ENCODE assay signal across 19 cellular contexts in genomic region chr3:138620431-138620830, GRCh38. TPM values are rescaled to one million over a fixed set of nuclear protein-coding genes. Genes with fewer than 3 reads are reported as not detected.
A peak's percentile ranks its signal among the peaks of the same experiment; 100 is the strongest.
DNase-seq lines count a peak whose midpoint lies in the region; ATAC-seq, FAIRE-seq and TF ChIP-seq lines count a peak whose summit lies in the region.
"Had no signal": no experiment of that assay in that cellular context is flagged by ENCODE, and none has a peak within 500 bp of the region (broad histone marks: within the 10 kb centered on the region; RNA-seq: fewer than 3 reads in every experiment).

No MANE protein-coding gene starts in this region.

- TF ChIP-seq POLR2A in breast epithelium (IDR thresholded peaks at IDR 0.05) (no peak), K562 (conservative IDR thresholded peaks at IDR 0.05) (no peak)

- no peak for FAIRE-seq in K562 (lab: Jason Lieb, UNC)
- FAIRE-seq: A549, HTR-8/SVneo had no signal

- TF ChIP-seq CTCF in MCF 10A (IDR thresholded peaks at IDR 0.05; ENCODE audit: unreplicated experiment) (no peak), breast epithelium (IDR thresholded peaks at IDR 0.05) (no peak), K562 (IDR thresholded peaks at IDR 0.05 in 2 of 3, conservative IDR thresholded peaks at IDR 0.05 in 1 of 3; ENCODE audit: insufficient read depth in 2 of 3, low read depth in 1 of 3, low read length in 3 of 3) (no peak), ascending aorta (IDR thresholded peaks at IDR 0.05) (no peak), GM23338 (conservative IDR thresholded peaks at IDR 0.05; ENCODE audit: low read depth in 2 of 2) (no peak)

- BruUV-seq in MCF 10A (replicated peaks; lab: Mats Ljungman, UMichigan) (no TSS peak), K562 (replicated peaks; lab: Mats Ljungman, UMichigan) (no TSS peak)

- no peaks in the 10 kb centered on the region for H3K4me1 ChIP-seq in breast epithelium
- no peaks in the 10 kb centered on the region for H3K4me1 ChIP-seq in K562 (replicated peaks in 1 of 2; ENCODE audit: control insufficient read depth in 2 of 2, insufficient read depth in 2 of 2, low read length in 2 of 2)
- H3K4me1 ChIP-seq in ascending aorta, result no peaks in the 10 kb centered on the region
- no peaks in the 10 kb centered on the region for H3K4me1 ChIP-seq in GM23338 (ENCODE audit: insufficient read depth)
- H3K4me1 ChIP-seq: Caco-2, HAP-1 had no signal

- DNase-seq in MCF 10A (ENCODE audit: unreplicated experiment), result peak; percentile 24
- no peak for DNase-seq in breast epithelium (ENCODE audit: low spot score in 2 of 2)
- no peak for DNase-seq in K562 (ENCODE audit: extremely low read depth in 1 of 4, low spot score in 3 of 4)
- peak; percentile 26 for DNase-seq in iris pigment epithelial cell (ENCODE audit: low read depth)
- DNase-seq in ascending aorta (ENCODE audit: low spot score in 2 of 2), result no peak
- DNase-seq in GM23338 (ENCODE audit: low spot score), result no peak
- DNase-seq: AML-193; Caco-2; CD4-positive, alpha-beta T cell; DMS153; DMS79; GF-D8; IMR-90 had no signal

- H4K20me1 ChIP-seq in K562 (replicated peaks; ENCODE audit: control insufficient read depth, insufficient read depth, low read length) (no peaks in the 10 kb centered on the region), GM23338 (replicated peaks; ENCODE audit: insufficient read depth) (no peaks in the 10 kb centered on the region; the same call in 1 of the 2 replicates)

- TF ChIP-seq RAD21 in K562 (CRISPR knock-in tag; conservative IDR thresholded peaks at IDR 0.05 in 1 of 2, IDR thresholded peaks at IDR 0.05 in 1 of 2), result no peak

- H3K4me3 Mint-ChIP-seq in MCF 10A (ENCODE audit: unreplicated experiment) (no peak overlapping the region), GM23338 (no peak overlapping the region)
- H3K4me3 Mint-ChIP-seq: CD4-positive, alpha-beta T cell had no signal

- peak; percentile 43; the same call in 2 of the 3 replicates for ATAC-seq in K562
- no peak for ATAC-seq in HG03342 (IDR thresholded peaks at IDR 0.05; ENCODE audit: unreplicated experiment)
- no peak for ATAC-seq in GM23338
- ATAC-seq: A549 had no signal

- H3K4me1 Mint-ChIP-seq in MCF 10A (ENCODE audit: insufficient read depth, unreplicated experiment) (no peaks in the 10 kb centered on the region), GM23338 (no peaks in the 10 kb centered on the region)

- POLR2A ChIA-PET in MCF 10A (lab: Yijun Ruan, JAX) (interaction anchor here (0.6 to 0.7 kb wide), 2 partner anchors 146 to 239 kb away, joined by 3 read pairs; no protein-coding TSS in a partner anchor), K562 (lab: Yijun Ruan, JAX) (no interaction called here)

- H3K27me3 ChIP-seq in breast epithelium (no peaks in the 10 kb centered on the region), K562 (ENCODE audit: control insufficient read depth in 2 of 2, insufficient read depth in 2 of 2, low read length in 2 of 2) (no peaks in the 10 kb centered on the region), ascending aorta (no peaks in the 10 kb centered on the region), GM23338 (ENCODE audit: insufficient read depth) (no peaks in the 10 kb centered on the region)

- H2AFZ ChIP-seq in K562 (ENCODE audit: low read depth, low read length) (no peak overlapping the region), GM23338 (no peak overlapping the region)

- H3K4me2 ChIP-seq in K562 (ENCODE audit: insufficient read depth, low read length) (no peak overlapping the region), GM23338 (no peak overlapping the region)
- H3K4me2 ChIP-seq: A549 had no signal

- H3F3A ChIP-seq in GM23338 (replicated peaks; ENCODE audit: low read depth), result no peaks in the 10 kb centered on the region

- CTCF ChIA-PET in MCF 10A (lab: Yijun Ruan, JAX) (interaction anchor here (0.6 kb wide), 1 partner anchor 62 kb away, joined by 3 read pairs; no protein-coding TSS in a partner anchor), K562 (lab: Yijun Ruan, JAX; ENCODE audit: low intra/inter-chr PET ratio) (no interaction called here)

- H3K9me3 ChIP-seq in breast epithelium (no peaks in the 10 kb centered on the region), K562 (replicated peaks; ENCODE audit: control insufficient read depth, insufficient read depth, low read depth, low read length) (no peaks in the 10 kb centered on the region), ascending aorta (no peaks in the 10 kb centered on the region)
- H3K9me3 ChIP-seq: A549, Caco-2, HAP-1 had no signal

- H3K27me3 Mint-ChIP-seq in MCF 10A (ENCODE audit: insufficient read depth, unreplicated experiment) (no peaks in the 10 kb centered on the region), GM23338 (ENCODE audit: insufficient read depth, low read depth, poor library complexity) (peaks cover 2% of the 10 kb centered on the region)
- H3K27me3 Mint-ChIP-seq: CD4-positive, alpha-beta T cell had no signal

- no peaks in the 10 kb centered on the region for H3K36me3 ChIP-seq in breast epithelium
- H3K36me3 ChIP-seq in K562 (ENCODE audit: control insufficient read depth, insufficient read depth, low read length), result no peaks in the 10 kb centered on the region
- H3K36me3 ChIP-seq in ascending aorta, result no peaks in the 10 kb centered on the region
- H3K36me3 ChIP-seq in GM23338 (ENCODE audit: insufficient read depth), result no peaks in the 10 kb centered on the region
- H3K36me3 ChIP-seq: HAP-1 had no signal

- H3K9ac ChIP-seq in K562 (ENCODE audit: insufficient read depth in 1 of 2, low read depth in 2 of 2, low read length in 2 of 2), result no peak overlapping the region

- H3K9me2 ChIP-seq in GM23338 (ENCODE audit: insufficient read depth), result no peaks in the 10 kb centered on the region

- WGBS in K562 (ENCODE audit: insufficient coverage, low coverage, missing lambda C conversion rate), result 11% methylated on average over 4 of the region's 4 CpGs

- H3K9me3 Mint-ChIP-seq in MCF 10A (ENCODE audit: unreplicated experiment), result no peaks in the 10 kb centered on the region
- no peaks in the 10 kb centered on the region for H3K9me3 Mint-ChIP-seq in GM23338
- H3K9me3 Mint-ChIP-seq: CD4-positive, alpha-beta T cell had no signal

- H3K27ac Mint-ChIP-seq in MCF 10A (ENCODE audit: low read depth, unreplicated experiment) (no peak overlapping the region), GM23338 (no peak overlapping the region)
- H3K27ac Mint-ChIP-seq: CD4-positive, alpha-beta T cell had no signal

- intact Hi-C loops in MCF 10A (cut with micrococcal nuclease) (no loop called here), breast epithelium (cut with DNase I; ENCODE audit: low total_unique reads) (loop anchor here (5.0 kb wide), 1 partner anchor 538 kb away; no protein-coding TSS in a partner anchor), K562 (cut with micrococcal nuclease) (no loop called here), ascending aorta (cut with DNase I) (no loop called here)

- no peak for TF ChIP-seq EP300 in K562 (IDR thresholded peaks at IDR 0.05; ENCODE audit: low read length)

- H3K4me3 ChIP-seq in breast epithelium (no peak overlapping the region), K562 (no peak overlapping the region), ascending aorta (no peak overlapping the region), GM23338 (no peak overlapping the region)
- H3K4me3 ChIP-seq: A549, HAP-1 had no signal

- no peaks in the 10 kb centered on the region for H3K79me2 ChIP-seq in K562 (ENCODE audit: control insufficient read depth, insufficient read depth, low read length)
- no peaks in the 10 kb centered on the region for H3K79me2 ChIP-seq in GM23338 (replicated peaks; ENCODE audit: insufficient read depth)

- no peaks in the 10 kb centered on the region for H3K9me1 ChIP-seq in K562 (ENCODE audit: control insufficient read depth, insufficient read depth, low read length)

- in situ Hi-C loops in K562 (cut with MboI), result no loop called here

- H3K27ac ChIP-seq in breast epithelium (no peak overlapping the region), K562 (ENCODE audit: extremely low read depth, low read depth, low read length) (no peak overlapping the region), ascending aorta (no peak overlapping the region), GM23338 (ENCODE audit: low read depth) (no peak overlapping the region)
- H3K27ac ChIP-seq: 22Rv1, A549, C4-2B had no signal

- H3K36me3 Mint-ChIP-seq in MCF 10A (ENCODE audit: insufficient read depth, unreplicated experiment) (no peaks in the 10 kb centered on the region), GM23338 (ENCODE audit: low read depth) (no peaks in the 10 kb centered on the region)

RNA-seq across cellular contexts. Expression of gene FAIM, which starts 11.9 kb away (rescaled TPM):
- total RNA-seq in MCF 10A (2022) (14.1 and 15.0 TPM in 2 replicates), breast epithelium (10 to 100 TPM; 10.8 to 31.6 (median 14.9) TPM), K562 (2014; rRNA removed) (6.4 and 7.9 TPM in 2 replicates), K562 (2014; rRNA removed; fragmentation: Illumina TruSeq; extraction: Trizol) (5.1 and 6.6 TPM in 2 replicates), K562 (2015; rRNA removed; fragmentation: Illumina TruSeq; extraction: Trizol) (6.3 and 7.9 TPM in 2 replicates), K562 (2021) (3.1 and 3.7 TPM in 2 replicates), ascending aorta (13.5 TPM)
- 1.00 and 1.9 TPM in 2 replicates for total RNA-seq in K562 (2011; cell fraction: chromatin; rRNA removed; ENCODE audit: low replicate concordance)
- 0.53 and 0.67 TPM in 2 replicates for total RNA-seq in K562 (2011; cell fraction: nucleolus; rRNA removed)
- total RNA-seq in K562 (2011; cell fraction: nucleoplasm; rRNA removed), result 0.95 and 1.8 TPM in 2 replicates
- polyA plus RNA-seq in K562 (2011; rRNA removed) (1.2 and 2.5 TPM in 2 replicates), K562 (2014; fragmentation: Illumina TruSeq; extraction: Trizol) (4.8 and 6.7 TPM in 2 replicates), K562 (2014; fragmentation: Nextera tagmentation; extraction: Ambion mirVana) (1 to 10 TPM; 6.0 to 6.8 TPM), K562 (2014; rRNA removed) (4.2 and 6.4 TPM in 2 replicates), GM23338 (2016; fragmentation: Nextera tagmentation; extraction: Ambion mirVana) (29.2 and 29.7 TPM in 2 replicates)
- 0.42 and 0.96 TPM in 2 replicates for polyA plus RNA-seq in K562 (2011; cell fraction: cytosol; rRNA removed)
- 0.41 and 0.49 TPM in 2 replicates for polyA plus RNA-seq in K562 (2011; cell fraction: nucleus; rRNA removed)
- 2.3 and 4.6 TPM in 2 replicates for polyA plus RNA-seq in K562 (2012)
- 1.3 TPM in 2 replicates for polyA minus RNA-seq in K562 (2011; rRNA and poly(A)+ RNA removed)
- polyA minus RNA-seq in K562 (2011; cell fraction: cytosol; rRNA and poly(A)+ RNA removed), result 1.3 TPM in 1 of 2 replicates, not detected in the other
- polyA minus RNA-seq in K562 (2011; cell fraction: nucleus; rRNA and poly(A)+ RNA removed), result 0.11 and 0.13 TPM in 2 replicates
- total RNA-seq in GM23338 (2014; rRNA removed; shearing (Covaris generic)), result 9.1 and 12.0 TPM in 2 replicates

RNA-seq across cellular contexts. Expression of gene CEP70, which starts 26.4 kb away (rescaled TPM):
- total RNA-seq in MCF 10A (2022), result 21.3 and 25.9 TPM in 2 replicates
- 10 to 100 TPM; 19.5 to 84.0 (median 58.3) TPM for total RNA-seq in breast epithelium
- total RNA-seq in K562 (2011; cell fraction: chromatin; rRNA removed; ENCODE audit: low replicate concordance), result 15.5 and 69.5 TPM in 2 replicates
- 7.7 and 11.1 TPM in 2 replicates for total RNA-seq in K562 (2011; cell fraction: nucleolus; rRNA removed)
- 25.5 and 31.6 TPM in 2 replicates for total RNA-seq in K562 (2011; cell fraction: nucleoplasm; rRNA removed)
- total RNA-seq in K562 (2014; rRNA removed), result 16.0 and 16.1 TPM in 2 replicates
- 31.5 and 34.9 TPM in 2 replicates for total RNA-seq in K562 (2014; rRNA removed; fragmentation: Illumina TruSeq; extraction: Trizol)
- total RNA-seq in K562 (2015; rRNA removed; fragmentation: Illumina TruSeq; extraction: Trizol), result 27.8 and 31.0 TPM in 2 replicates
- total RNA-seq in K562 (2021), result 17.7 and 18.3 TPM in 2 replicates
- polyA plus RNA-seq in K562 (2011; rRNA removed), result 19.3 and 23.4 TPM in 2 replicates
- polyA plus RNA-seq in K562 (2011; cell fraction: cytosol; rRNA removed), result 1.5 and 4.0 TPM in 2 replicates
- polyA plus RNA-seq in K562 (2011; cell fraction: nucleus; rRNA removed), result 11.0 and 21.3 TPM in 2 replicates
- 22.4 and 27.6 TPM in 2 replicates for polyA plus RNA-seq in K562 (2012)
- 20.9 and 24.2 TPM in 2 replicates for polyA plus RNA-seq in K562 (2014; fragmentation: Illumina TruSeq; extraction: Trizol)
- 10 to 100 TPM; 19.5 to 29.3 TPM for polyA plus RNA-seq in K562 (2014; fragmentation: Nextera tagmentation; extraction: Ambion mirVana)
- 16.8 and 17.5 TPM in 2 replicates for polyA plus RNA-seq in K562 (2014; rRNA removed)
- polyA minus RNA-seq in K562 (2011; rRNA and poly(A)+ RNA removed), result 38.5 and 53.7 TPM in 2 replicates
- polyA minus RNA-seq in K562 (2011; cell fraction: cytosol; rRNA and poly(A)+ RNA removed), result 9.1 and 10.6 TPM in 2 replicates
- polyA minus RNA-seq in K562 (2011; cell fraction: nucleus; rRNA and poly(A)+ RNA removed), result 23.8 and 48.2 TPM in 2 replicates
- total RNA-seq in ascending aorta, result 7.6 TPM
- 24.9 and 28.8 TPM in 2 replicates for total RNA-seq in GM23338 (2014; rRNA removed; shearing (Covaris generic))
- polyA plus RNA-seq in GM23338 (2016; fragmentation: Nextera tagmentation; extraction: Ambion mirVana), result 21.5 and 31.4 TPM in 2 replicates

Comparison
In these comparisons a context has a peak if more than half of its experiments do, and no peak if none do; other contexts are left out.
1. DNase-seq: peak in MCF 10A (single experiment) and iris pigment epithelial cell (single experiment); none in breast epithelium (0 of 2), K562 (0 of 4), ascending aorta (0 of 2) and GM23338 (single experiment).